In the genomic region with DNA sequence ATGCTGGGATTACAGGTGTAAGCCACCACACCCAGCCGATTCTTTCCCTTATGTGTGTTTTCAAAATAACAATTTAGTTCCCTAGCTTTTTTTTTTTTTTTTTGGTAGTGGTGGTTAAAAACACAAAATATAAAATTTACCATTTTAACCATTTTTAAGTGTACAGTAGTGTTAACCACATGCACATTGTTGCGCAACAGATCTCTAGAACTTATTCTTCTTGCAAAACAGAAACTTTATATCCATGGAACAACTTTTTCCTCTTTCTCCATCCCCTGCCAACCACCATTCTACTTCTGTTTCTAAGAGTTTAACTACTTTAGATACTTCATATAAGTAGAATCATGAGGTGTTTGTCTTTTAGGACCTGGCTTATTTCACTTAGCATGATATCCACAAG, we compare ENCODE assay signal across 1 cellular context.
A peak's percentile ranks its signal among the peaks of the same experiment; 100 is the strongest.
TF ChIP-seq lines count a peak whose summit lies in the region.

No MANE protein-coding gene starts in this region.

TF ChIP-seq in K562, 482 proteins besides CTCF, POLR2A, EP300 and RAD21 (continued from another document):
- TF ChIP-seq CEBPB (tag; IDR thresholded peaks at IDR 0.05) (peak; percentile 95), PCBP1 (IDR thresholded peaks at IDR 0.05; ENCODE audit: low read depth, low read length, poor library complexity, severe bottlenecking) (no peak), KLF16 (IDR thresholded peaks at IDR 0.05) (no peak), ZNF197 (CRISPR knock-in tag; IDR thresholded peaks at IDR 0.05; ENCODE audit: low read depth) (no peak), NCOA2 (IDR thresholded peaks at IDR 0.05; ENCODE audit: partially characterized antibody in 2 of 2) (no peak), DMBX1 (CRISPR knock-in tag; IDR thresholded peaks at IDR 0.05; ENCODE audit: borderline replicate concordance) (no peak), RNF2 (IDR thresholded peaks at IDR 0.05) (no peak), MAZ (CRISPR knock-in tag; conservative IDR thresholded peaks at IDR 0.05 in 1 of 2, IDR thresholded peaks at IDR 0.05 in 1 of 2) (no peak), BRF1 (IDR thresholded peaks at IDR 0.05; ENCODE audit: borderline replicate concordance, extremely low read depth, insufficient read length) (no peak), GABPB1 (CRISPR knock-in tag; IDR thresholded peaks at IDR 0.05) (no peak)
- TF ChIP-seq, protein P1, sequence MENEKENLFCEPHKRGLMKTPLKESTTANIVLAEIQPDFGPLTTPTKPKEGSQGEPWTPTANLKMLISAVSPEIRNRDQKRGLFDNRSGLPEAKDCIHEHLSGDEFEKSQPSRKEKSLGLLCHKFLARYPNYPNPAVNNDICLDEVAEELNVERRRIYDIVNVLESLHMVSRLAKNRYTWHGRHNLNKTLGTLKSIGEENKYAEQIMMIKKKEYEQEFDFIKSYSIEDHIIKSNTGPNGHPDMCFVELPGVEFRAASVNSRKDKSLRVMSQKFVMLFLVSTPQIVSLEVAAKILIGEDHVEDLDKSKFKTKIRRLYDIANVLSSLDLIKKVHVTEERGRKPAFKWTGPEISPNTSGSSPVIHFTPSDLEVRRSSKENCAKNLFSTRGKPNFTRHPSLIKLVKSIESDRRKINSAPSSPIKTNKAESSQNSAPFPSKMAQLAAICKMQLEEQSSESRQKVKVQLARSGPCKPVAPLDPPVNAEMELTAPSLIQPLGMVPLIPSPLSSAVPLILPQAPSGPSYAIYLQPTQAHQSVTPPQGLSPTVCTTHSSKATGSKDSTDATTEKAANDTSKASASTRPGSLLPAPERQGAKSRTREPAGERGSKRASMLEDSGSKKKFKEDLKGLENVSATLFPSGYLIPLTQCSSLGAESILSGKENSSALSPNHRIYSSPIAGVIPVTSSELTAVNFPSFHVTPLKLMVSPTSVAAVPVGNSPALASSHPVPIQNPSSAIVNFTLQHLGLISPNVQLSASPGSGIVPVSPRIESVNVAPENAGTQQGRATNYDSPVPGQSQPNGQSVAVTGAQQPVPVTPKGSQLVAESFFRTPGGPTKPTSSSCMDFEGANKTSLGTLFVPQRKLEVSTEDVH (IDR thresholded peaks at IDR 0.05; ENCODE audit: low read depth, partially characterized antibody) = no peak
- TF ChIP-seq, protein P2, sequence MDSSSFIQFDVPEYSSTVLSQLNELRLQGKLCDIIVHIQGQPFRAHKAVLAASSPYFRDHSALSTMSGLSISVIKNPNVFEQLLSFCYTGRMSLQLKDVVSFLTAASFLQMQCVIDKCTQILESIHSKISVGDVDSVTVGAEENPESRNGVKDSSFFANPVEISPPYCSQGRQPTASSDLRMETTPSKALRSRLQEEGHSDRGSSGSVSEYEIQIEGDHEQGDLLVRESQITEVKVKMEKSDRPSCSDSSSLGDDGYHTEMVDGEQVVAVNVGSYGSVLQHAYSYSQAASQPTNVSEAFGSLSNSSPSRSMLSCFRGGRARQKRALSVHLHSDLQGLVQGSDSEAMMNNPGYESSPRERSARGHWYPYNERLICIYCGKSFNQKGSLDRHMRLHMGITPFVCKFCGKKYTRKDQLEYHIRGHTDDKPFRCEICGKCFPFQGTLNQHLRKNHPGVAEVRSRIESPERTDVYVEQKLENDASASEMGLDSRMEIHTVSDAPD (CRISPR knock-in tag; IDR thresholded peaks at IDR 0.05) = no peak
- TF ChIP-seq, protein P3, sequence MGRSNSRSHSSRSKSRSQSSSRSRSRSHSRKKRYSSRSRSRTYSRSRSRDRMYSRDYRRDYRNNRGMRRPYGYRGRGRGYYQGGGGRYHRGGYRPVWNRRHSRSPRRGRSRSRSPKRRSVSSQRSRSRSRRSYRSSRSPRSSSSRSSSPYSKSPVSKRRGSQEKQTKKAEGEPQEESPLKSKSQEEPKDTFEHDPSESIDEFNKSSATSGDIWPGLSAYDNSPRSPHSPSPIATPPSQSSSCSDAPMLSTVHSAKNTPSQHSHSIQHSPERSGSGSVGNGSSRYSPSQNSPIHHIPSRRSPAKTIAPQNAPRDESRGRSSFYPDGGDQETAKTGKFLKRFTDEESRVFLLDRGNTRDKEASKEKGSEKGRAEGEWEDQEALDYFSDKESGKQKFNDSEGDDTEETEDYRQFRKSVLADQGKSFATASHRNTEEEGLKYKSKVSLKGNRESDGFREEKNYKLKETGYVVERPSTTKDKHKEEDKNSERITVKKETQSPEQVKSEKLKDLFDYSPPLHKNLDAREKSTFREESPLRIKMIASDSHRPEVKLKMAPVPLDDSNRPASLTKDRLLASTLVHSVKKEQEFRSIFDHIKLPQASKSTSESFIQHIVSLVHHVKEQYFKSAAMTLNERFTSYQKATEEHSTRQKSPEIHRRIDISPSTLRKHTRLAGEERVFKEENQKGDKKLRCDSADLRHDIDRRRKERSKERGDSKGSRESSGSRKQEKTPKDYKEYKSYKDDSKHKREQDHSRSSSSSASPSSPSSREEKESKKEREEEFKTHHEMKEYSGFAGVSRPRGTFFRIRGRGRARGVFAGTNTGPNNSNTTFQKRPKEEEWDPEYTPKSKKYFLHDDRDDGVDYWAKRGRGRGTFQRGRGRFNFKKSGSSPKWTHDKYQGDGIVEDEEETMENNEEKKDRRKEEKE (IDR thresholded peaks at IDR 0.05; ENCODE audit: borderline replicate concordance in 1 of 2, control insufficient read depth in 1 of 2, low read depth in 2 of 2, low read length in 1 of 2) = no peak
- TF ChIP-seq, protein P4, sequence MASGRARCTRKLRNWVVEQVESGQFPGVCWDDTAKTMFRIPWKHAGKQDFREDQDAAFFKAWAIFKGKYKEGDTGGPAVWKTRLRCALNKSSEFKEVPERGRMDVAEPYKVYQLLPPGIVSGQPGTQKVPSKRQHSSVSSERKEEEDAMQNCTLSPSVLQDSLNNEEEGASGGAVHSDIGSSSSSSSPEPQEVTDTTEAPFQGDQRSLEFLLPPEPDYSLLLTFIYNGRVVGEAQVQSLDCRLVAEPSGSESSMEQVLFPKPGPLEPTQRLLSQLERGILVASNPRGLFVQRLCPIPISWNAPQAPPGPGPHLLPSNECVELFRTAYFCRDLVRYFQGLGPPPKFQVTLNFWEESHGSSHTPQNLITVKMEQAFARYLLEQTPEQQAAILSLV (tag; IDR thresholded peaks at IDR 0.05) = peak; percentile 80; the same call in 1 of the 2 replicates
